29 cellular contexts compared by ENCODE assay signal in genomic region chr10:128848807-128849206, GRCh38.
"Had no signal": no experiment of that assay in that cellular context is flagged by ENCODE, and none has a peak within 500 bp of the region (broad histone marks: within the 10 kb centered on the region; RNA-seq: fewer than 3 reads in every experiment).

No MANE protein-coding gene starts in this region.

- H3K27me3 Mint-ChIP-seq: activated CD4-positive, alpha-beta memory T cell treated with anti-CD3 and anti-CD28 coated beads, Interleukin-2, amount 10 ng/mL, durations not matched to agents 7 days and 5 days; activated CD4-positive, alpha-beta T cell treated with anti-CD3 and anti-CD28 coated beads for 36 hours; activated CD4-positive, alpha-beta T cell treated with anti-CD3 and anti-CD28 coated beads, Interleukin-2, amount 10 ng/mL, durations not matched to agents 7 days and 5 days; activated naive CD4-positive, alpha-beta T cell treated with anti-CD3 and anti-CD28 coated beads, Interleukin-2, amount 10 ng/mL, durations not matched to agents 7 days and 5 days; activated naive CD8-positive, alpha-beta T cell treated with anti-CD3 and anti-CD28 coated beads, Interleukin-2, amount 10 ng/mL, durations not matched to agents 7 days and 5 days; activated T-cell treated with anti-CD3 and anti-CD28 coated beads, Interleukin-2, amount 50 U/mL, for 24 hours; central memory CD8-positive, alpha-beta T cell had no signal

- H3K4me3 ChIP-seq: ascending aorta, breast epithelium, cardiac muscle cell, coronary artery, dorsolateral prefrontal cortex, gastroesophageal sphincter had no signal

- H3K36me3 ChIP-seq: ascending aorta, breast epithelium, cardiac muscle cell, gastroesophageal sphincter had no signal

- H3K36me3 Mint-ChIP-seq: activated naive CD4-positive, alpha-beta T cell treated with anti-CD3 and anti-CD28 coated beads, Interleukin-2, amount 10 ng/mL, durations not matched to agents 7 days and 5 days; activated naive CD4-positive, alpha-beta T cell treated with anti-CD3 and anti-CD28 coated beads, Interleukin-2, amount 50 U/mL, for 72 hours; activated naive CD8-positive, alpha-beta T cell treated with anti-CD3 and anti-CD28 coated beads, Interleukin-2, amount 10 ng/mL, durations not matched to agents 7 days and 5 days; brain had no signal

- ATAC-seq: activated CD4-positive, alpha-beta T cell treated with anti-CD3 and anti-CD28 coated beads for 36 hours; activated naive CD4-positive, alpha-beta T cell treated with anti-CD3 and anti-CD28 coated beads, Interleukin-2, amount 50 U/mL, for 72 hours; activated T-cell treated with anti-CD3 and anti-CD28 coated beads, Interleukin-2, amount 50 U/mL, for 72 hours; esophagus mucosa; gastroesophageal sphincter had no signal

- H3K27ac ChIP-seq: ascending aorta, breast epithelium, cardiac muscle cell, coronary artery, dorsolateral prefrontal cortex, gastroesophageal sphincter had no signal

- H3K27ac Mint-ChIP-seq: activated CD4-positive, alpha-beta memory T cell treated with anti-CD3 and anti-CD28 coated beads, Interleukin-2, amount 10 ng/mL, durations not matched to agents 7 days and 5 days; activated CD4-positive, alpha-beta T cell treated with anti-CD3 and anti-CD28 coated beads for 36 hours; activated CD4-positive, alpha-beta T cell treated with anti-CD3 and anti-CD28 coated beads, Interleukin-2, amount 10 ng/mL, durations not matched to agents 7 days and 5 days; activated naive CD4-positive, alpha-beta T cell treated with anti-CD3 and anti-CD28 coated beads, Interleukin-2, amount 10 ng/mL, durations not matched to agents 7 days and 5 days; activated naive CD4-positive, alpha-beta T cell treated with anti-CD3 and anti-CD28 coated beads, Interleukin-2, amount 50 U/mL, for 72 hours; activated naive CD8-positive, alpha-beta T cell treated with anti-CD3 and anti-CD28 coated beads, Interleukin-2, amount 10 ng/mL, durations not matched to agents 7 days and 5 days; activated T-cell treated with anti-CD3 and anti-CD28 coated beads, Interleukin-2, amount 50 U/mL, for 24 hours; activated T-cell treated with anti-CD3 and anti-CD28 coated beads, Interleukin-2, amount 50 U/mL, for 72 hours; dendritic cell treated with granulocyte-macrophage colony-stimulating factor and Interleukin-4, amounts not matched to agents 40 ng/mL and 50 ng/mL, for 4 days; endodermal cell had no signal

- H3K9me3 Mint-ChIP-seq: activated CD4-positive, alpha-beta memory T cell treated with anti-CD3 and anti-CD28 coated beads, Interleukin-2, amount 10 ng/mL, durations not matched to agents 7 days and 5 days; activated CD4-positive, alpha-beta T cell treated with anti-CD3 and anti-CD28 coated beads, Interleukin-2, amount 10 ng/mL, durations not matched to agents 7 days and 5 days; activated naive CD4-positive, alpha-beta T cell treated with anti-CD3 and anti-CD28 coated beads, Interleukin-2, amount 10 ng/mL, durations not matched to agents 7 days and 5 days; activated naive CD4-positive, alpha-beta T cell treated with anti-CD3 and anti-CD28 coated beads, Interleukin-2, amount 50 U/mL, for 72 hours; activated naive CD8-positive, alpha-beta T cell treated with anti-CD3 and anti-CD28 coated beads, Interleukin-2, amount 10 ng/mL, durations not matched to agents 7 days and 5 days; activated T-cell treated with anti-CD3 and anti-CD28 coated beads, Interleukin-2, amount 50 U/mL, for 24 hours; activated T-cell treated with anti-CD3 and anti-CD28 coated beads, Interleukin-2, amount 50 U/mL, for 72 hours; central memory CD8-positive, alpha-beta T cell; dendritic cell treated with granulocyte-macrophage colony-stimulating factor and Interleukin-4, amounts not matched to agents 40 ng/mL and 50 ng/mL, for 4 days; endodermal cell had no signal

- H3K9me3 ChIP-seq: ascending aorta, breast epithelium, gastroesophageal sphincter had no signal

- H3K4me3 Mint-ChIP-seq: activated CD4-positive, alpha-beta memory T cell treated with anti-CD3 and anti-CD28 coated beads, Interleukin-2, amount 10 ng/mL, durations not matched to agents 7 days and 5 days; activated CD4-positive, alpha-beta T cell treated with anti-CD3 and anti-CD28 coated beads for 36 hours; activated CD4-positive, alpha-beta T cell treated with anti-CD3 and anti-CD28 coated beads, Interleukin-2, amount 10 ng/mL, durations not matched to agents 7 days and 5 days; activated naive CD4-positive, alpha-beta T cell treated with anti-CD3 and anti-CD28 coated beads, Interleukin-2, amount 10 ng/mL, durations not matched to agents 7 days and 5 days; activated naive CD8-positive, alpha-beta T cell treated with anti-CD3 and anti-CD28 coated beads, Interleukin-2, amount 10 ng/mL, durations not matched to agents 7 days and 5 days; activated T-cell treated with anti-CD3 and anti-CD28 coated beads, Interleukin-2, amount 50 U/mL, for 24 hours; activated T-cell treated with anti-CD3 and anti-CD28 coated beads, Interleukin-2, amount 50 U/mL, for 72 hours; brain; central memory CD8-positive, alpha-beta T cell; dendritic cell treated with granulocyte-macrophage colony-stimulating factor and Interleukin-4, amounts not matched to agents 40 ng/mL and 50 ng/mL, for 4 days; endodermal cell had no signal

- H3K4me1 ChIP-seq: ascending aorta, breast epithelium had no signal

- H3K27me3 ChIP-seq: ascending aorta, breast epithelium, cardiac muscle cell, gastroesophageal sphincter had no signal

- DNase-seq: activated CD4-positive, alpha-beta memory T cell treated with anti-CD3 and anti-CD28 coated beads, Interleukin-2, amount 10 ng/mL, durations not matched to agents 7 days and 5 days; activated CD4-positive, alpha-beta T cell treated with anti-CD3 and anti-CD28 coated beads for 36 hours; activated CD4-positive, alpha-beta T cell treated with anti-CD3 and anti-CD28 coated beads, Interleukin-2, amount 10 ng/mL, durations not matched to agents 7 days and 5 days; activated CD4-positive, alpha-beta T cell treated with anti-CD3 and anti-CD28 coated beads, Interleukin-2, amount 50 U/mL, for 4 hours; activated CD4-positive, CD25-positive, alpha-beta regulatory T cell; activated CD4-positive, CD25-positive, alpha-beta regulatory T cell treated with anti-CD3 and anti-CD28 coated beads, Interleukin-2, amount 50 U/mL, for 72 hours; activated CD8-positive, alpha-beta memory T cell treated with anti-CD3 and anti-CD28 coated beads, Interleukin-2, amount 50 U/mL, for 48 hours; activated gamma-delta T cell; activated naive CD4-positive, alpha-beta T cell; activated naive CD4-positive, alpha-beta T cell treated with anti-CD3 and anti-CD28 coated beads, Interleukin-2, amount 10 ng/mL, durations not matched to agents 7 days and 5 days; activated naive CD8-positive, alpha-beta T cell treated with anti-CD3 and anti-CD28 coated beads, Interleukin-2, amount 10 ng/mL, durations not matched to agents 7 days and 5 days; activated T-cell treated with anti-CD3 and anti-CD28 coated beads for 4 hours; activated T-cell treated with anti-CD3 and anti-CD28 coated beads, Interleukin-2, amount 50 U/mL, for 24 hours; activated T-cell treated with anti-CD3 and anti-CD28 coated beads, Interleukin-2, amount 50 U/mL, for 72 hours; effector memory CD4-positive, alpha-beta T cell; endodermal cell; foreskin melanocyte; T-helper 2 cell had no signal

- H3K4me1 Mint-ChIP-seq: activated CD4-positive, alpha-beta memory T cell treated with anti-CD3 and anti-CD28 coated beads, Interleukin-2, amount 10 ng/mL, durations not matched to agents 7 days and 5 days; activated CD4-positive, alpha-beta T cell treated with anti-CD3 and anti-CD28 coated beads for 36 hours; activated CD4-positive, alpha-beta T cell treated with anti-CD3 and anti-CD28 coated beads, Interleukin-2, amount 10 ng/mL, durations not matched to agents 7 days and 5 days; activated naive CD4-positive, alpha-beta T cell treated with anti-CD3 and anti-CD28 coated beads, Interleukin-2, amount 10 ng/mL, durations not matched to agents 7 days and 5 days; activated naive CD8-positive, alpha-beta T cell treated with anti-CD3 and anti-CD28 coated beads, Interleukin-2, amount 10 ng/mL, durations not matched to agents 7 days and 5 days; central memory CD8-positive, alpha-beta T cell; endodermal cell had no signal
